ENCODE assay signal across 11 cellular contexts in the genomic region with DNA sequence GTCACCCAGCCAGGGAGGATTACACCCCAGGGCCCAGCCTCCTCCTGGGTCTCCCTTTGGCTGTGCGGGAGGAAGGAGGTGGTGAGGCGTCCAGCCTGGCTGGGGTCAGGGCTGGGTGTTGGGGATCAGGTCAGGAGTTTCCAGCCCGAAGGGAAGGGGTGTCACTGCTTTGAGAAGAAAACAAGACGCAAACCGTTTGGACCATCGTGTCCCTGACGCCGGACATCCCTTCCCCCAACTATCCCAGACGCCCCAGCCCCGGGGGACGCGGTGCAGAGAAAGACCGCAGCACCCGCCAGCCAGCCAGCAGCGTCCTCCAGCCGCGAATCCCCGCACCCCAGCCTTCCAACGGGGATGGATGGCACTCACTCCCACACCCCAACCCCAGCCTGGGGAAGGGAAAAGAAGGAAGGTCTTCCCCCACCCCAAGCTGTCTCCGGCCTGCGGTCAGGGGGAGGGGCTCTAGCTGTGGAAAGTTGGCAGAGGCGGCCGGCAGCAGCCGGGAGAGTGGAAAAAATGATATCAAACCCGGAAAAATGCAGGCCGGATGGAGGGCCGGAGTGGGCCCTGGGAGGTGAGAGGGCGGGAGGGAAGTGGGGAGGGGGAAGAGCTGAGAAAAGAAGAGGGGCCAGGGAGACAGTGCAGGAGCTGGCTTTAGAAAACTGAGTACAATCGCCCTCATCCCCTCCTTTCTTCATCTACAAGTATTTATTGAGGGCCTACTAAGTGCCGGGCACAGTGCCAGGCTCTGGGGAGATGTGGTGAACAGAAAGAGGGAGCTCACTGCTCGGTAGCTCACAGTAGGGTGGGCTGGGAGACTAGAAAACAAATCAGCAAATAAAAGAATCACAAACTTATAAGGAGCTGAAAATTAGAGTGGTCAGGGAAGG. TPM values are rescaled to one million over a fixed set of nuclear protein-coding genes. Genes with fewer than 3 reads are reported as not detected.
A peak's percentile ranks its signal among the peaks of the same experiment; 100 is the strongest.
DNase-seq lines count a peak whose midpoint lies in the region; ATAC-seq, FAIRE-seq and TF ChIP-seq lines count a peak whose summit lies in the region.
"Had no signal": no experiment of that assay in that cellular context is flagged by ENCODE, and none has a peak within 500 bp of the region (broad histone marks: within the 10 kb centered on the region; RNA-seq: fewer than 3 reads in every experiment).

No MANE protein-coding gene starts in this region.

- H3K9me1 ChIP-seq in endothelial cell of umbilical vein (replicated peaks; ENCODE audit: control insufficient read depth, extremely low read depth, insufficient read depth, low read length), result no peaks in the 10 kb centered on the region

- H3K27ac ChIP-seq in endothelial cell of umbilical vein (ENCODE audit: insufficient read depth, low read depth, low read length) (no peak overlapping the region), lung (ENCODE audit: low read depth in 1 of 2, low read length in 1 of 2) (peak overlapping the region; percentile 13 to 59), tibial nerve (peak overlapping the region; percentile 54 to 89 (median 78))
- H3K27ac ChIP-seq: 22Rv1, epithelial cell of prostate had no signal

- no peaks in the 10 kb centered on the region for H3K79me2 ChIP-seq in endothelial cell of umbilical vein (ENCODE audit: control insufficient read depth, insufficient read depth, low read length)

- intact Hi-C loops in endothelial cell of umbilical vein (cut with micrococcal nuclease), result loop anchor here (2.0 kb wide), 1 partner anchor 29 kb away; the partner anchor contains the start of gene HM13

- DNase-seq in DMS 273 (lab: John Stamatoyannopoulos, UW; ENCODE audit: unreplicated experiment) (peak; percentile 44), DMS 273 treated with DMSO at 0.1 percent for 48 hours (lab: John Stamatoyannopoulos, UW) (no peak), endothelial cell of umbilical vein (ENCODE audit: low read depth, low spot score) (peak; percentile 70), lung (ENCODE audit: low spot score) (peak; percentile 44), tibial nerve (ENCODE audit: low spot score in 2 of 2) (peak; percentile 36 to 53), cortex of kidney (lab: John Stamatoyannopoulos, UW) (no peak), middle frontal gyrus (ENCODE audit: extremely low spot score, low spot score) (no peak)
- DNase-seq: NCI-H69 had no signal

- H3K4me2 ChIP-seq in endothelial cell of umbilical vein (ENCODE audit: insufficient read depth, low read length), result peak overlapping the region; percentile 12

- H4K20me1 ChIP-seq in endothelial cell of umbilical vein (replicated peaks; ENCODE audit: control insufficient read depth, extremely low read depth, insufficient read depth, low read length), result no peaks in the 10 kb centered on the region

- dilution Hi-C loops in endothelial cell of umbilical vein (cut with MboI; ENCODE audit: extremely low pct_ligation_motif_present, low sequenced_read_pairs), result no loop called here

- no peak for FAIRE-seq in endothelial cell of umbilical vein (lab: Jason Lieb, UNC)

- H3K27me3 ChIP-seq in endothelial cell of umbilical vein (ENCODE audit: control insufficient read depth in 2 of 2, insufficient read depth in 2 of 2, low read length in 2 of 2) (peaks cover 0 to 11% of the 10 kb centered on the region in 2 experiments), lung (ENCODE audit: control insufficient read depth, insufficient read depth) (peaks cover 4% of the 10 kb centered on the region), tibial nerve (no peaks in the 10 kb centered on the region)

- no peak for TF ChIP-seq POLR2A in endothelial cell of umbilical vein (IDR thresholded peaks at IDR 0.05; ENCODE audit: low read depth, low read length)
- peak in 1 of 2 donors; percentile 22 for TF ChIP-seq POLR2A in tibial nerve (IDR thresholded peaks at IDR 0.05)

- H3K36me3 ChIP-seq in endothelial cell of umbilical vein (ENCODE audit: control insufficient read depth in 2 of 2, extremely low read depth in 1 of 2, insufficient read depth in 2 of 2, low read length in 2 of 2) (no peaks in the 10 kb centered on the region), lung (ENCODE audit: control insufficient read depth in 2 of 2, insufficient read depth in 2 of 2, low read length in 2 of 2) (no peaks in the 10 kb centered on the region), tibial nerve (no peaks in the 10 kb centered on the region)

- H3K4me1 ChIP-seq in endothelial cell of umbilical vein (ENCODE audit: control insufficient read depth, extremely low read depth, insufficient read depth, low read length), result no peaks in the 10 kb centered on the region
- H3K4me1 ChIP-seq in lung (ENCODE audit: control insufficient read depth in 2 of 2, insufficient read depth in 2 of 2, low read length in 2 of 2), result peaks cover 0 to 3% of the 10 kb centered on the region in 2 donors
- H3K4me1 ChIP-seq in tibial nerve, result peaks cover 0 to 16% (median 4%) of the 10 kb centered on the region in 4 donors

- H3K9me3 ChIP-seq in endothelial cell of umbilical vein (replicated peaks; ENCODE audit: control insufficient read depth, insufficient read depth, low read length), result no peaks in the 10 kb centered on the region
- H3K9me3 ChIP-seq in lung (ENCODE audit: control insufficient read depth in 2 of 2, insufficient read depth in 1 of 2, low read length in 1 of 2), result peaks cover 0 to 4% of the 10 kb centered on the region in 2 donors
- no peaks in the 10 kb centered on the region for H3K9me3 ChIP-seq in tibial nerve

- ATAC-seq in lung (ENCODE audit: insufficient read depth, low FRiP score) (peak; percentile 58), GM21360 (IDR thresholded peaks at IDR 0.05; ENCODE audit: unreplicated experiment) (no peak)

- peak; percentile 55 to 64 for TF ChIP-seq EP300 in tibial nerve (IDR thresholded peaks at IDR 0.05)

- TF ChIP-seq CTCF in endothelial cell of umbilical vein (IDR thresholded peaks at IDR 0.05; ENCODE audit: extremely low read depth in 1 of 2, insufficient read depth in 1 of 2, low read depth in 1 of 2, low read length in 2 of 2) (no peak), lung (IDR thresholded peaks at IDR 0.05; ENCODE audit: control extremely low read depth, extremely low read depth) (no peak), tibial nerve (IDR thresholded peaks at IDR 0.05) (no peak)

- POLR2A ChIA-PET in endothelial cell of umbilical vein (lab: Charles Lee), result no interaction called here

- H3K9ac ChIP-seq in endothelial cell of umbilical vein (replicated peaks; ENCODE audit: extremely low read depth, insufficient read depth, low read length), result no peak overlapping the region

- BruUV-seq in endothelial cell of umbilical vein (replicated peaks; lab: Mats Ljungman, UMichigan), result no TSS peak

- CTCF ChIA-PET in endothelial cell of umbilical vein (lab: Charles Lee), result interaction anchor here (1.0 to 9.5 kb wide), 3 partner anchors 18 to 27 kb away, joined by 3 to 114 read pairs (median 9); no protein-coding TSS in a partner anchor

- peak overlapping the region; percentile 51 for H2AFZ ChIP-seq in endothelial cell of umbilical vein (ENCODE audit: low read depth, low read length)

- peak overlapping the region in 1 of 3 experiments; percentile 1 for H3K4me3 ChIP-seq in endothelial cell of umbilical vein (replicated peaks in 1 of 3; ENCODE audit: insufficient read depth in 1 of 3, low read depth in 1 of 3, low read length in 3 of 3)
- no peak overlapping the region for H3K4me3 ChIP-seq in lung
- peak overlapping the region in 3 of 4 donors; percentile 11 to 39 (median 18) for H3K4me3 ChIP-seq in tibial nerve

- 9 to 12% methylated on average over 31 of the region's 31 CpGs for WGBS in lung, 2 donors
- 4 to 5% methylated on average over 23 to 31 of the region's 31 CpGs for WGBS in tibial nerve, 2 donors

RNA-seq across cellular contexts. Expression of gene REM1, which starts 10.6 kb away (rescaled TPM):
- not detected in 2 replicates for total RNA-seq in endothelial cell of umbilical vein
- polyA plus RNA-seq in endothelial cell of umbilical vein, result 0.14 and 0.19 TPM in 2 replicates
- 0.09 and 0.18 TPM in 2 replicates for polyA plus RNA-seq in endothelial cell of umbilical vein (2011; cell fraction: cytosol; rRNA removed)
- 0.10 TPM in 1 of 2 replicates, not detected in the other for polyA plus RNA-seq in endothelial cell of umbilical vein (2011; cell fraction: nucleus; rRNA removed)
- 0.20 and 0.87 TPM in 2 replicates for polyA plus RNA-seq in endothelial cell of umbilical vein (2012)
- polyA minus RNA-seq in endothelial cell of umbilical vein, result 0.15 TPM in 1 of 2 replicates, not detected in the other
- not detected for polyA minus RNA-seq in endothelial cell of umbilical vein (2011; cell fraction: cytosol; rRNA and poly(A)+ RNA removed)
- not detected in 2 replicates for polyA minus RNA-seq in endothelial cell of umbilical vein (2011; cell fraction: nucleus; rRNA and poly(A)+ RNA removed)
- 1 to 10 TPM; 1.7 to 7.1 TPM for total RNA-seq in lung
- polyA plus RNA-seq in lung, result 1 to 10 TPM; 1.3 to 1.7 TPM
- 10 to 100 TPM in 1 of 4 donors, 1 to 10 TPM in 3; 4.4 to 12.0 (median 5.5) TPM for total RNA-seq in tibial nerve

RNA-seq across cellular contexts. Expression of gene DEFB124, which starts 10.8 kb away (rescaled TPM):
- total RNA-seq in endothelial cell of umbilical vein, result not detected in 2 replicates
- not detected in 2 replicates for polyA plus RNA-seq in endothelial cell of umbilical vein
- not detected in 2 replicates for polyA plus RNA-seq in endothelial cell of umbilical vein (2011; cell fraction: cytosol; rRNA removed)
- not detected in 2 replicates for polyA plus RNA-seq in endothelial cell of umbilical vein (2011; cell fraction: nucleus; rRNA removed)
- polyA plus RNA-seq in endothelial cell of umbilical vein (2012), result not detected in 2 replicates
- not detected in 2 replicates for polyA minus RNA-seq in endothelial cell of umbilical vein
- polyA minus RNA-seq in endothelial cell of umbilical vein (2011; cell fraction: cytosol; rRNA and poly(A)+ RNA removed), result not detected
- polyA minus RNA-seq in endothelial cell of umbilical vein (2011; cell fraction: nucleus; rRNA and poly(A)+ RNA removed), result not detected in 2 replicates
- total RNA-seq in lung, result not detected
- polyA plus RNA-seq in lung, result under 1 TPM in 1 of 2 donors, not detected in 1; 0.18 TPM
- not detected for total RNA-seq in tibial nerve

RNA-seq across cellular contexts. Expression of gene HM13, which starts 28.5 kb away (rescaled TPM):
- total RNA-seq in endothelial cell of umbilical vein, result 188 and 211 TPM in 2 replicates
- polyA plus RNA-seq in endothelial cell of umbilical vein, result 218 and 265 TPM in 2 replicates
- 168 and 180 TPM in 2 replicates for polyA plus RNA-seq in endothelial cell of umbilical vein (2011; cell fraction: cytosol; rRNA removed)
- 144 and 177 TPM in 2 replicates for polyA plus RNA-seq in endothelial cell of umbilical vein (2011; cell fraction: nucleus; rRNA removed)
- polyA plus RNA-seq in endothelial cell of umbilical vein (2012), result 174 and 184 TPM in 2 replicates
- polyA minus RNA-seq in endothelial cell of umbilical vein, result 183 and 206 TPM in 2 replicates
- polyA minus RNA-seq in endothelial cell of umbilical vein (2011; cell fraction: cytosol; rRNA and poly(A)+ RNA removed), result 141 TPM
- 126 and 153 TPM in 2 replicates for polyA minus RNA-seq in endothelial cell of umbilical vein (2011; cell fraction: nucleus; rRNA and poly(A)+ RNA removed)
- 100 to 1,000 TPM in 1 of 2 donors, 10 to 100 TPM in 1; 53.5 to 237 TPM for total RNA-seq in lung
- 100 to 1,000 TPM; 173 to 249 TPM for polyA plus RNA-seq in lung
- total RNA-seq in tibial nerve, result 10 to 100 TPM; 54.8 to 86.7 (median 75.8) TPM

RNA-seq across cellular contexts. Expression of gene DEFB123, which starts 45.3 kb away (rescaled TPM):
- not detected in 2 replicates for total RNA-seq in endothelial cell of umbilical vein
- polyA plus RNA-seq in endothelial cell of umbilical vein, result not detected in 2 replicates
- polyA plus RNA-seq in endothelial cell of umbilical vein (2011; cell fraction: cytosol; rRNA removed), result not detected in 2 replicates
- not detected in 2 replicates for polyA plus RNA-seq in endothelial cell of umbilical vein (2011; cell fraction: nucleus; rRNA removed)
- polyA plus RNA-seq in endothelial cell of umbilical vein (2012), result not detected in 2 replicates
- polyA minus RNA-seq in endothelial cell of umbilical vein, result not detected in 2 replicates
- not detected for polyA minus RNA-seq in endothelial cell of umbilical vein (2011; cell fraction: cytosol; rRNA and poly(A)+ RNA removed)
- not detected in 2 replicates for polyA minus RNA-seq in endothelial cell of umbilical vein (2011; cell fraction: nucleus; rRNA and poly(A)+ RNA removed)
- not detected for total RNA-seq in lung
- polyA plus RNA-seq in lung, result not detected
- not detected for total RNA-seq in tibial nerve

Comparison
In these comparisons a context has a peak if more than half of its experiments do, and no peak if none do; other contexts are left out.
1. DNase-seq: peak in DMS 273 (single experiment), endothelial cell of umbilical vein (single experiment), lung (single experiment) and tibial nerve (2 of 2); none in DMS 273 treated with DMSO at 0.1 percent for 48 hours (single experiment), cortex of kidney (single experiment) and middle frontal gyrus (single experiment).